ENCODE assay signal across 7 cellular contexts in the genomic region with DNA sequence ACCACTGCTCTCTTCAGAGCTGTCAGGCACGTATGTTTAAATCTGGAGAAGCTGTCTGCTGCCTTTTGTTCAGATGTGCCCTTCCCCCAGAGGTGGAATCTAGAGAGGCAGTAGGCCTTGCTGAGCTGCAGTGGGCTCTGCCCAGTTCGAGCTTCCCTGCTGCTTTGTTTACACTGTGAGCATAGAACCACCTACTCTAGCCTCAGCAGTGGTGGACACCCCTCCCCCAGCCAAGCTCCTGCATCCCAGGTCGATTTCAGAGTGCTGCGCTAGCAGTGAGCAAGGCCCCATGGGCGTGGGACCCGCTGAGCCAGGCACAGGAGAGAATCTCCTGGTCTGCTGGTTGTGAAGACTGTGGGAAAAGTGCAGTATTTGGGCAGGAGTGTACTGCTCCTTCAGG.
DNase-seq lines count a peak whose midpoint lies in the region; ATAC-seq, FAIRE-seq and TF ChIP-seq lines count a peak whose summit lies in the region.
"Not testable (repeated sequence)": the region's sequence is repeated elsewhere in the genome, so short reads cannot be mapped to it uniquely, and the experiment has no call there.

No MANE protein-coding gene starts in this region.

- WGBS in HUES64: 53% methylated on average over 6 of the region's 6 CpGs
- WGBS in H1 (ENCODE audit: extremely low coverage in 1 of 2, insufficient coverage in 1 of 2, insufficient read length in 1 of 2, insufficient replicate concordance in 2 of 2, low coverage in 1 of 2, low lambda C conversion rate in 2 of 2, missing lambda C conversion rate in 1 of 2), 2 experiments: 80% methylated on average over 6 of the region's 6 CpGs; no CpG with 5 or more reads in 1 of the 2 experiments

- not testable (repeated sequence) for H3K23me2 ChIP-seq in H1 (ENCODE audit: low read depth, low read length)

- H2BK120ac ChIP-seq in H1 (replicated peaks; ENCODE audit: low read depth, low read length): not testable (repeated sequence)

- POLR2A ChIA-PET in H1 (lab: Charles Lee; ENCODE audit: partially characterized antibody): not testable (repeated sequence)

- H3F3A ChIP-seq in GM23338 (replicated peaks; ENCODE audit: low read depth): not testable (repeated sequence)

- not testable (repeated sequence) for H3K79me1 ChIP-seq in H1 (ENCODE audit: low read depth, low read length)

- not testable (repeated sequence) for H3K56ac ChIP-seq in H1 (replicated peaks; ENCODE audit: insufficient read length, low read depth, low read length)

- not testable (repeated sequence) for H2BK12ac ChIP-seq in H1 (ENCODE audit: low read depth, low read length)

- not testable (repeated sequence) for H4K20me1 ChIP-seq in GM23338 (replicated peaks; ENCODE audit: insufficient read depth); H1 (replicated peaks in 1 of 2; ENCODE audit: control insufficient read depth in 1 of 2, insufficient read depth in 2 of 2, low read length in 2 of 2)

- H3K4me1 Mint-ChIP-seq in GM23338: peaks cover 32% of the 10 kb centered on the region
- H3K4me1 Mint-ChIP-seq in neural crest cell: not testable (repeated sequence)
- peaks cover 24 to 51% of the 10 kb centered on the region in 2 donors for H3K4me1 Mint-ChIP-seq in stimulated activated naive B cell treated with anti-CD40 and anti-IgM and Interleukin-4, amounts not matched to agents 10 μg/mL and 1 μg/mL and 100 μg/mL, for 72 hours

- H3K9me3 Mint-ChIP-seq in GM23338 (peaks cover 22% of the 10 kb centered on the region), neural crest cell (peaks cover 26% of the 10 kb centered on the region)
- peaks cover 13 to 17% of the 10 kb centered on the region in 2 donors for H3K9me3 Mint-ChIP-seq in stimulated activated naive B cell treated with anti-CD40 and anti-IgM and Interleukin-4, amounts not matched to agents 10 μg/mL and 1 μg/mL and 100 μg/mL, for 72 hours

- H3K36me3 ChIP-seq in GM23338 (ENCODE audit: insufficient read depth): not testable (repeated sequence)
- peaks cover 30% of the 10 kb centered on the region for H3K36me3 ChIP-seq in HUES64 (ENCODE audit: insufficient read depth, low read length)
- peaks cover 0 to 13% (median 2%) of the 10 kb centered on the region in 4 experiments; a peak in 2 of 8 replicates for H3K36me3 ChIP-seq in H1 (ENCODE audit: control insufficient read depth in 2 of 4, insufficient read depth in 4 of 4, low read length in 3 of 4)

- 0 out of 2 replicates have a peak overlapping the region, but pooled peaks have one; percentile 44 for H2BK5ac ChIP-seq in H1 (ENCODE audit: low read depth, low read length)

- not testable (repeated sequence) for H4K5ac ChIP-seq in H1 (ENCODE audit: insufficient read length, low read depth, low read length)

- TF ChIP-seq CTCF in GM23338 (conservative IDR thresholded peaks at IDR 0.05; ENCODE audit: low read depth in 2 of 2); H1 (IDR thresholded peaks at IDR 0.05; ENCODE audit: control extremely low read depth in 1 of 3, insufficient read depth in 1 of 3, low read depth in 1 of 3, low read length in 3 of 3); neural crest cell (conservative IDR thresholded peaks at IDR 0.05): not testable (repeated sequence)

- not testable (repeated sequence) for FAIRE-seq in H1 (lab: Jason Lieb, UNC)

- not testable (repeated sequence) for H4K8ac ChIP-seq in H1 (ENCODE audit: extremely low read depth, insufficient read depth, low read length)

- ATAC-seq in GM23338: peak; percentile 72
- ATAC-seq in stimulated activated naive B cell treated with anti-CD40 and anti-IgM and Interleukin-4, amounts not matched to agents 10 μg/mL and 1 μg/mL and 100 μg/mL, for 72 hours (replicated peaks): not testable (repeated sequence)

- H3K4me2 ChIP-seq in GM23338: not testable (repeated sequence)
- H3K4me2 ChIP-seq in H1 (ENCODE audit: insufficient read depth in 1 of 2, low read depth in 2 of 2, low read length in 2 of 2): peak overlapping the region in 1 of 2 experiments; percentile 39; a peak in 2 of 4 replicates

- not testable (repeated sequence) for H2BK15ac ChIP-seq in H1 (ENCODE audit: low read length)

- peaks cover 17% of the 10 kb centered on the region; the same call in 1 of the 2 replicates for H3K4me1 ChIP-seq in GM23338 (ENCODE audit: insufficient read depth)
- peaks cover 25% of the 10 kb centered on the region for H3K4me1 ChIP-seq in HUES64 (ENCODE audit: insufficient read depth, low read length)
- peaks cover 0 to 14% (median 8%) of the 10 kb centered on the region in 4 experiments; a peak in 5 of 7 replicates for H3K4me1 ChIP-seq in H1 (replicated peaks in 1 of 4; ENCODE audit: control insufficient read depth in 3 of 4, insufficient read depth in 4 of 4, low read length in 3 of 4)

- not testable (repeated sequence) for H3K27ac ChIP-seq in GM23338 (ENCODE audit: low read depth); H1 (ENCODE audit: low read depth, low read length)
- H3K27ac ChIP-seq in HUES64 (ENCODE audit: low read depth, low read length): peak overlapping the region; percentile 65; the same call in 1 of the 2 replicates

- DNase-seq in GM23338 (ENCODE audit: low spot score): peak; percentile 2
- DNase-seq in NCI-H345 (lab: John Stamatoyannopoulos, UW): peak; percentile 0
- DNase-seq in H1 (ENCODE audit: low read depth in 1 of 2, low spot score in 2 of 2): peak in 1 of 2 experiments; percentile 50
- DNase-seq in iPS DF 19.7 (ENCODE audit: low read depth, low spot score): peak; percentile 23
- not testable (repeated sequence) for DNase-seq in neural crest cell (ENCODE audit: low read depth, low spot score); stimulated activated naive B cell treated with anti-CD40 and anti-IgM and Interleukin-4, amounts not matched to agents 10 μg/mL and 1 μg/mL and 100 μg/mL, for 72 hours

- H2AFZ ChIP-seq in GM23338; H1 (ENCODE audit: low read length): not testable (repeated sequence)

- not testable (repeated sequence) for H3K23ac ChIP-seq in H1 (ENCODE audit: insufficient read length)

- H3K4me3 ChIP-seq in GM23338; H1 (ENCODE audit: extremely low read depth in 1 of 4, insufficient read depth in 2 of 4, low read depth in 3 of 4, low read length in 4 of 4): not testable (repeated sequence)
- H3K4me3 ChIP-seq in HUES64 (ENCODE audit: low read length): peak overlapping the region; percentile 27; the same call in 1 of the 2 replicates

- H3K27me3 Mint-ChIP-seq in GM23338 (ENCODE audit: insufficient read depth, low read depth, poor library complexity); neural crest cell (ENCODE audit: low read depth); stimulated activated naive B cell treated with anti-CD40 and anti-IgM and Interleukin-4, amounts not matched to agents 10 μg/mL and 1 μg/mL and 100 μg/mL, for 72 hours: not testable (repeated sequence)

- H3K79me2 ChIP-seq in GM23338 (replicated peaks; ENCODE audit: insufficient read depth) (peaks cover 86% of the 10 kb centered on the region), H1 (ENCODE audit: control insufficient read depth in 1 of 2, insufficient read depth in 2 of 2, low read length in 2 of 2) (peaks cover 0 to 13% of the 10 kb centered on the region in 2 experiments; a peak in 2 of 4 replicates)

- H2AK5ac ChIP-seq in H1 (ENCODE audit: low read depth, low read length): not testable (repeated sequence)

- 0 out of 2 replicates have a peak overlapping the region, but pooled peaks have one; percentile 36 for H3K9ac ChIP-seq in HUES64 (ENCODE audit: low read depth, low read length)
- not testable (repeated sequence) for H3K9ac ChIP-seq in H1 (replicated peaks in 1 of 4; ENCODE audit: extremely low read depth in 1 of 4, low read depth in 3 of 4, low read length in 3 of 4)

- not testable (repeated sequence) for H3K18ac ChIP-seq in H1 (ENCODE audit: extremely low read depth, low read length)

- H3K14ac ChIP-seq in H1 (ENCODE audit: insufficient read length): not testable (repeated sequence)

- TF ChIP-seq EP300 in H1 (IDR thresholded peaks at IDR 0.05; ENCODE audit: borderline replicate concordance in 1 of 2, low read depth in 2 of 2, low read length in 2 of 2): not testable (repeated sequence)

- H2BK20ac ChIP-seq in H1 (ENCODE audit: low read length): not testable (repeated sequence)

- not testable (repeated sequence) for H3K27ac Mint-ChIP-seq in GM23338
- H3K27ac Mint-ChIP-seq in neural crest cell (ENCODE audit: unreplicated experiment): peak overlapping the region; percentile 31
- peak overlapping the region; percentile 22 for H3K27ac Mint-ChIP-seq in stimulated activated naive B cell treated with anti-CD40 and anti-IgM and Interleukin-4, amounts not matched to agents 10 μg/mL and 1 μg/mL and 100 μg/mL, for 72 hours

- not testable (repeated sequence) for H3K27me3 ChIP-seq in GM23338 (ENCODE audit: insufficient read depth); HUES64 (ENCODE audit: insufficient read depth, low read length); H1 (replicated peaks in 1 of 4; ENCODE audit: control insufficient read depth in 3 of 4, extremely low read depth in 1 of 4, insufficient read depth in 3 of 4, low read length in 3 of 4)

- H3K9me2 ChIP-seq in GM23338 (ENCODE audit: insufficient read depth): not testable (repeated sequence)

- CTCF ChIA-PET in H1 (lab: Charles Lee; ENCODE audit: partially characterized antibody): interaction anchor here (0.6 kb wide), 1 partner anchor 10 kb away, joined by 3 read pairs; no protein-coding TSS in a partner anchor

- TF ChIP-seq POLR2A in H1 (IDR thresholded peaks at IDR 0.05; ENCODE audit: control extremely low read depth in 1 of 2, low read depth in 2 of 2, low read length in 2 of 2): not testable (repeated sequence)

- not testable (repeated sequence) for TF ChIP-seq RAD21 in H1 (IDR thresholded peaks at IDR 0.05 in 1 of 2, conservative IDR thresholded peaks at IDR 0.05 in 1 of 2; ENCODE audit: low read depth in 2 of 2, low read length in 2 of 2)

- H3K4me3 Mint-ChIP-seq in GM23338; neural crest cell; stimulated activated naive B cell treated with anti-CD40 and anti-IgM and Interleukin-4, amounts not matched to agents 10 μg/mL and 1 μg/mL and 100 μg/mL, for 72 hours: not testable (repeated sequence)

- not testable (repeated sequence) for H3K4ac ChIP-seq in H1 (replicated peaks; ENCODE audit: insufficient read length, low read depth, low read length)

- H4K91ac ChIP-seq in H1 (replicated peaks; ENCODE audit: insufficient read length, low read length): not testable (repeated sequence)

- H3K36me3 Mint-ChIP-seq in GM23338 (ENCODE audit: low read depth) (peaks cover 78% of the 10 kb centered on the region), neural crest cell (ENCODE audit: low read depth) (peaks cover 79% of the 10 kb centered on the region)
- peaks cover 79 to 96% of the 10 kb centered on the region in 2 donors for H3K36me3 Mint-ChIP-seq in stimulated activated naive B cell treated with anti-CD40 and anti-IgM and Interleukin-4, amounts not matched to agents 10 μg/mL and 1 μg/mL and 100 μg/mL, for 72 hours

- H3K9me3 ChIP-seq in HUES64 (ENCODE audit: insufficient read depth, low read depth, low read length); H1 (ENCODE audit: insufficient read depth in 2 of 2, low read depth in 1 of 2, low read length in 1 of 2): not testable (repeated sequence)
